8 cellular contexts compared by ENCODE assay signal in the genomic region with DNA sequence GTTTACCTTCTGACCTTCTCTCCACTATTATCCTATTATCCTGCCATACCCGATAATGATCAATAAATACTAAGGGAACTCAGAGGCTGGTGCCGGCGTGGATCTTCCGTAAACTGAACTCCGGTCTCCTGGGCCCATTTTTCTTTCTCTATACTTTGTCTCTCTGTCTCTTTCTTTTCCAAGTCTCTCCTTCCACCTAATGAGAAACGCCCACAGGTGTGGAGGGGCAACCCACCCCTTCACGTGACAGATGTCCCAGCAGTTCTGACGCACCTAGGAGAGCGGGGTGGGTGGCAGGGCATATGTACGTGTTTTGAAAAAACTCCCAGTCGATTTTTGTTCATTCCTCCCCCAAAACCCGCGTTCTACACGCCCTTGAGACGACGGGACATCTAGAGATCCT. TPM values are rescaled to one million over a fixed set of nuclear protein-coding genes. Genes with fewer than 3 reads are reported as not detected.
A peak's percentile ranks its signal among the peaks of the same experiment; 100 is the strongest.
DNase-seq lines count a peak whose midpoint lies in the region; ATAC-seq, FAIRE-seq and TF ChIP-seq lines count a peak whose summit lies in the region.
"Not testable (repeated sequence)": the region's sequence is repeated elsewhere in the genome, so short reads cannot be mapped to it uniquely, and the experiment has no call there.

No MANE protein-coding gene starts in this region.

- H3K27ac Mint-ChIP-seq in WTC11: peak overlapping the region; percentile 76

- 3% methylated on average over 16 of the region's 16 CpGs for WGBS in HUES64
- 16 to 41% methylated on average over 5 to 10 of the region's 16 CpGs for whole genome bisulfite sequencing in gastroesophageal sphincter (ENCODE audit: low coverage in 1 of 2), 2 donors
- 3 to 8% (median 6%) methylated on average over 16 of the region's 16 CpGs for WGBS in small intestine, 3 donors

- H3K27ac ChIP-seq in ACC112 (ENCODE audit: low read depth, low read length) (peak overlapping the region; percentile 49), HUES64 (ENCODE audit: low read depth, low read length) (peak overlapping the region; percentile 66; the same call in 1 of the 2 replicates), breast epithelium (peak overlapping the region; percentile 82 to 90), gastroesophageal sphincter (peak overlapping the region in 3 of 4 donors; percentile 72 to 90 (median 84)), mucosa of rectum (ENCODE audit: low read depth in 2 of 2, low read length in 2 of 2) (peak overlapping the region; percentile 64 to 77), small intestine (ENCODE audit: low read depth in 1 of 2, low read length in 1 of 2) (peak overlapping the region; percentile 5 to 88)

- H3K4me1 ChIP-seq in ACC112 (ENCODE audit: control insufficient read depth, insufficient read depth, low read length, unreplicated experiment); breast epithelium; mucosa of rectum (ENCODE audit: control insufficient read depth in 2 of 2, insufficient read depth in 2 of 2, low read length in 2 of 2); small intestine (ENCODE audit: control insufficient read depth in 2 of 2, insufficient read depth in 1 of 2, low read depth in 1 of 2, low read length in 1 of 2): not testable (repeated sequence)
- H3K4me1 ChIP-seq in HUES64 (ENCODE audit: insufficient read depth, low read length): peaks cover 18% of the 10 kb centered on the region
- H3K4me1 ChIP-seq in gastroesophageal sphincter: peaks cover 0 to 23% (median 4%) of the 10 kb centered on the region in 3 donors

- H3K4me3 Mint-ChIP-seq in WTC11: peak overlapping the region; percentile 92

- peak; percentile 13 for ATAC-seq in GM19438 (IDR thresholded peaks at IDR 0.05; ENCODE audit: low read depth, unreplicated experiment)
- ATAC-seq in WTC11, gastroesophageal sphincter: not testable (repeated sequence)

- CTCF ChIA-PET in WTC11 (lab: Charles Lee): interaction anchor here (0.8 to 3.5 kb wide), 23 partner anchors 9 to 151 kb away, joined by 3 to 75 read pairs (median 4); a partner anchor contains a TSS

- peak overlapping the region; percentile 36 for H3K9ac ChIP-seq in HUES64 (ENCODE audit: low read depth, low read length)
- H3K9ac ChIP-seq in mucosa of rectum (ENCODE audit: low read depth in 1 of 2, low read length in 2 of 2): peak overlapping the region; percentile 70 to 73

- intact Hi-C loops in breast epithelium (cut with DNase I; ENCODE audit: low total_unique reads): not testable (repeated sequence)

- not testable (repeated sequence) for H3K27me3 ChIP-seq in ACC112 (ENCODE audit: insufficient read depth, low read length); HUES64 (ENCODE audit: insufficient read depth, low read length); breast epithelium; mucosa of rectum (ENCODE audit: control insufficient read depth in 2 of 2, insufficient read depth in 2 of 2, low read length in 2 of 2); small intestine (ENCODE audit: control insufficient read depth in 2 of 2, insufficient read depth in 2 of 2, low read length in 2 of 2)
- peaks cover 12% of the 10 kb centered on the region for H3K27me3 ChIP-seq in gastroesophageal sphincter

- TF ChIP-seq CTCF in WTC11 (IDR thresholded peaks at IDR 0.05); breast epithelium (IDR thresholded peaks at IDR 0.05); gastroesophageal sphincter (IDR thresholded peaks at IDR 0.05): not testable (repeated sequence)

- not testable (repeated sequence) for H3K9me3 Mint-ChIP-seq in WTC11

- TF ChIP-seq EP300 in gastroesophageal sphincter (IDR thresholded peaks at IDR 0.05): not testable (repeated sequence)

- H3K27me3 Mint-ChIP-seq in WTC11 (ENCODE audit: low read depth): peaks cover 12% of the 10 kb centered on the region; the same call in 1 of the 2 replicates

- not testable (repeated sequence) for H3K36me3 ChIP-seq in ACC112 (ENCODE audit: insufficient read depth, low read length); HUES64 (ENCODE audit: insufficient read depth, low read length); breast epithelium; mucosa of rectum (ENCODE audit: control insufficient read depth in 2 of 2, insufficient read depth in 2 of 2, low read length in 2 of 2); small intestine (ENCODE audit: control insufficient read depth in 2 of 2, insufficient read depth in 2 of 2, low read length in 2 of 2)
- H3K36me3 ChIP-seq in gastroesophageal sphincter: peaks cover 0 to 16% of the 10 kb centered on the region in 2 donors

- not testable (repeated sequence) for TF ChIP-seq POLR2A in breast epithelium (IDR thresholded peaks at IDR 0.05); gastroesophageal sphincter (IDR thresholded peaks at IDR 0.05)

- not testable (repeated sequence) for FAIRE-seq in small intestine (lab: Jason Lieb, UNC)

- POLR2A ChIA-PET in WTC11 (lab: Charles Lee): interaction anchor here (0.5 to 1.3 kb wide), 4 partner anchors 9 to 100 kb away, joined by 3 to 9 read pairs (median 4); no protein-coding TSS in a partner anchor

- H3K4me3 ChIP-seq in ACC112 (ENCODE audit: low read depth, low read length) (peak overlapping the region; percentile 81), HUES64 (ENCODE audit: low read length) (peak overlapping the region; percentile 91), breast epithelium (peak overlapping the region; percentile 64 to 91 (median 66)), gastroesophageal sphincter (peak overlapping the region; percentile 37 to 73), mucosa of rectum (ENCODE audit: low read length in 2 of 2) (peak overlapping the region; percentile 82 to 90), small intestine (ENCODE audit: low read depth in 1 of 2, low read length in 2 of 2) (peak overlapping the region; percentile 17 to 67)

- H3K36me3 Mint-ChIP-seq in WTC11: not testable (repeated sequence)

- not testable (repeated sequence) for H3K9me3 ChIP-seq in HUES64 (ENCODE audit: insufficient read depth, low read depth, low read length); breast epithelium; gastroesophageal sphincter; mucosa of rectum (ENCODE audit: control insufficient read depth in 2 of 2, low read length in 2 of 2); small intestine (ENCODE audit: control insufficient read depth, low read depth)

- peaks cover 24% of the 10 kb centered on the region for H3K4me1 Mint-ChIP-seq in WTC11

- H3K79me2 ChIP-seq in ACC112 (ENCODE audit: control insufficient read depth, insufficient read depth, low read length, unreplicated experiment): not testable (repeated sequence)

- H2AFZ ChIP-seq in ACC112 (ENCODE audit: low read length, unreplicated experiment): peak overlapping the region; percentile 75

- DNase-seq in WTC11 (ENCODE audit: low spot score); breast epithelium (ENCODE audit: low spot score in 2 of 2); small intestine: not testable (repeated sequence)

TF ChIP-seq in WTC11, 78 proteins besides CTCF, POLR2A, EP300 and RAD21:
- 0 out of 2 replicates have a peak, but pooled peaks have one; percentile 1 for TF ChIP-seq FOXK1 (CRISPR knock-in tag; IDR thresholded peaks at IDR 0.05)
- TF ChIP-seq, protein P1, sequence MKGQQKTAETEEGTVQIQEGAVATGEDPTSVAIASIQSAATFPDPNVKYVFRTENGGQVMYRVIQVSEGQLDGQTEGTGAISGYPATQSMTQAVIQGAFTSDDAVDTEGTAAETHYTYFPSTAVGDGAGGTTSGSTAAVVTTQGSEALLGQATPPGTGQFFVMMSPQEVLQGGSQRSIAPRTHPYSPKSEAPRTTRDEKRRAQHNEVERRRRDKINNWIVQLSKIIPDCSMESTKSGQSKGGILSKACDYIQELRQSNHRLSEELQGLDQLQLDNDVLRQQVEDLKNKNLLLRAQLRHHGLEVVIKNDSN (CRISPR knock-in tag; IDR thresholded peaks at IDR 0.05): peak; percentile 59; the same call in 1 of the 2 replicates
- 0 out of 2 replicates have a peak, but pooled peaks have one; percentile 25 for TF ChIP-seq ZNF232 (CRISPR knock-in tag; IDR thresholded peaks at IDR 0.05)

RNA-seq across cellular contexts. Expression of a gene that starts 0.5 kb away (rescaled TPM):
- polyA plus RNA-seq in HUES64 (2013, experiment 1 of 2): 14.4 TPM
- polyA plus RNA-seq in HUES64 (2013, experiment 2 of 2): 14.5 TPM
- 27.9 to 35.9 TPM (median 28.4 TPM) in 3 replicates for total RNA-seq in WTC11 (2021)
- 10 to 100 TPM; 14.7 to 19.3 (median 17.6) TPM for total RNA-seq in breast epithelium
- total RNA-seq in gastroesophageal sphincter: 10 to 100 TPM; 13.2 to 33.0 (median 18.8) TPM
- polyA plus RNA-seq in small intestine: 10 to 100 TPM; 15.4 to 29.9 (median 15.7) TPM

RNA-seq across cellular contexts. Expression of a gene that starts 3.4 kb away (rescaled TPM):
- 1.9 TPM for polyA plus RNA-seq in HUES64 (2013, experiment 1 of 2)
- 3.7 TPM for polyA plus RNA-seq in HUES64 (2013, experiment 2 of 2)
- 2.4 to 3.8 TPM (median 2.4 TPM) in 3 replicates for total RNA-seq in WTC11 (2021)
- total RNA-seq in breast epithelium: 1 to 10 TPM in 1 of 3 donors, under 1 TPM in 1, not detected in 1; 0.44 to 2.0 TPM
- under 1 TPM in 2 of 4 donors, not detected in 2; 0.15 to 0.31 TPM for total RNA-seq in gastroesophageal sphincter
- 1 to 10 TPM in 1 of 3 donors, under 1 TPM in 2; 0.22 to 1.6 (median 0.52) TPM for polyA plus RNA-seq in small intestine

RNA-seq across cellular contexts. Expression of a gene that starts 20.6 kb away (rescaled TPM):
- 0.75 TPM for polyA plus RNA-seq in HUES64 (2013, experiment 1 of 2)
- 1.0 TPM for polyA plus RNA-seq in HUES64 (2013, experiment 2 of 2)
- total RNA-seq in WTC11 (2021) (3.4 to 5.5 TPM (median 5.2 TPM) in 3 replicates), breast epithelium (1 to 10 TPM; 1.3 to 3.3 (median 2.3) TPM), gastroesophageal sphincter (1 to 10 TPM in 3 of 4 donors, not detected in 1; 1.7 to 3.1 (median 2.1) TPM)
- 10 to 100 TPM in 1 of 3 donors, 1 to 10 TPM in 2; 2.8 to 10.7 (median 4.3) TPM for polyA plus RNA-seq in small intestine

RNA-seq across cellular contexts. Expression of a gene that starts 30.0 kb away (rescaled TPM):
- polyA plus RNA-seq in HUES64 (2013, experiment 1 of 2): 17.2 TPM
- polyA plus RNA-seq in HUES64 (2013, experiment 2 of 2): 18.1 TPM
- total RNA-seq in WTC11 (2021) (23.6 to 27.8 TPM (median 24.5 TPM) in 3 replicates), breast epithelium (1 to 10 TPM; 5.2 to 8.8 (median 8.6) TPM), gastroesophageal sphincter (1 to 10 TPM; 3.4 to 8.8 (median 6.4) TPM)
- 10 to 100 TPM; 10.8 to 19.7 (median 12.9) TPM for polyA plus RNA-seq in small intestine

RNA-seq across cellular contexts. Expression of a gene that starts 31.7 kb away (rescaled TPM):
- 57.5 TPM for polyA plus RNA-seq in HUES64 (2013, experiment 1 of 2)
- 49.5 TPM for polyA plus RNA-seq in HUES64 (2013, experiment 2 of 2)
- total RNA-seq in WTC11 (2021) (131 to 164 TPM (median 131 TPM) in 3 replicates), breast epithelium (100 to 1,000 TPM in 1 of 3 donors, 10 to 100 TPM in 2; 83.2 to 101 (median 92.8) TPM), gastroesophageal sphincter (100 to 1,000 TPM in 2 of 4 donors, 10 to 100 TPM in 2; 77.8 to 152 (median 95.7) TPM)
- polyA plus RNA-seq in small intestine: 100 to 1,000 TPM in 2 of 3 donors, 10 to 100 TPM in 1; 91.5 to 132 (median 101) TPM
